17 cellular contexts compared by ENCODE assay signal in the genomic region with DNA sequence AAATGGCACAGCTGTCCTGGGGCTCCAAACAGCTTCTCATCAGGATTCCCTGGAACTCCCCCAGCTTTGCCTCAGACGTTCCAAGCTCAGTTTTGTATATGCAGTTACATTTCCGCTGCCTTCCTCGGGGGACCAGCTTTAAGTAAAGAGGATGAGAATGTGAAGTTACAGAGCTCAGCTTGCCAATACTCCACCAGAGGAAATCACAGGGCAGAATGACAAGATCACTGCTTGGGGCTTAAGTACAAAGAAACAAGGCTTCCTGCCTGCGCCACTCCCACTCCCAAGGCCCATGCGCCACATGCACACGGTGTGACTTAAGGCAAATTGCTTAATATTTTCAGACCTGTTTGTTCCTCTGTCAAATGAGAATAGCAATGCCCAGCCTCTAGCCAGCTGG.
DNase-seq lines count a peak whose midpoint lies in the region; ATAC-seq and TF ChIP-seq lines count a peak whose summit lies in the region.
"Had no signal": no experiment of that assay in that cellular context is flagged by ENCODE, and none has a peak within 500 bp of the region (broad histone marks: within the 10 kb centered on the region; RNA-seq: fewer than 3 reads in every experiment).

No MANE protein-coding gene starts in this region.

- H3K23ac ChIP-seq in neuronal stem cell (ENCODE audit: low read depth, low read length, poor library complexity), result no peak overlapping the region

- no peak overlapping the region for H3K4me3 ChIP-seq in astrocyte of the spinal cord (ENCODE audit: low read depth, low read length)
- H3K4me3 ChIP-seq in neuronal stem cell (ENCODE audit: low read length in 2 of 2), result no peak overlapping the region
- H3K4me3 ChIP-seq: GM23338, HAP-1 had no signal

- H3K9me3 ChIP-seq in neuronal stem cell (replicated peaks in 1 of 2; ENCODE audit: control insufficient read depth in 2 of 2, insufficient read depth in 1 of 2, low read depth in 1 of 2, low read length in 2 of 2), result no peaks in the 10 kb centered on the region
- H3K9me3 ChIP-seq: HAP-1 had no signal

- no peak overlapping the region for H3K4me2 ChIP-seq in neuronal stem cell (ENCODE audit: insufficient read depth, low read length, poor library complexity, severe bottlenecking)
- H3K4me2 ChIP-seq: GM23338 had no signal

- no peak overlapping the region for H3K27ac ChIP-seq in neuronal stem cell (replicated peaks; ENCODE audit: low read length)

- H3K27me3 Mint-ChIP-seq in WTC11 (ENCODE audit: low read depth), result no peaks in the 10 kb centered on the region

- peak overlapping the region; percentile 80 for H3K18ac ChIP-seq in neuronal stem cell (ENCODE audit: low read length)

- H4K8ac ChIP-seq in neuronal stem cell (ENCODE audit: low read depth, low read length), result no peak overlapping the region

- no peak overlapping the region for H4K91ac ChIP-seq in neuronal stem cell (ENCODE audit: low read depth, low read length, poor library complexity)

- H3K9me3 Mint-ChIP-seq in WTC11, result peaks cover 13% of the 10 kb centered on the region

- H3K14ac ChIP-seq in neuronal stem cell (ENCODE audit: low read length), result peak overlapping the region; percentile 58

- in situ Hi-C loops in astrocyte of the spinal cord (cut with HindIII; ENCODE audit: low sequenced_read_pairs), result no loop called here

- H3K27ac Mint-ChIP-seq in WTC11, result no peak overlapping the region
- H3K27ac Mint-ChIP-seq: GM23338 had no signal

- peak; percentile 21 to 33 for DNase-seq in NOMO-1 (lab: John Stamatoyannopoulos, UW; ENCODE audit: unreplicated experiment in 2 of 2)
- no peak for DNase-seq in NOMO-1 treated with dmso at 0.1 percent for 144 hours (lab: John Stamatoyannopoulos, UW; ENCODE audit: unreplicated experiment)
- DNase-seq in astrocyte of the spinal cord (ENCODE audit: low read depth, low spot score), result peak; percentile 20
- DNase-seq in neuronal stem cell (ENCODE audit: low spot score), result no peak
- DNase-seq in HEK293T (ENCODE audit: extremely low spot score), result no peak
- no peak for DNase-seq in activated CD4-positive, alpha-beta T cell treated with anti-CD3 and anti-CD28 coated beads, Interleukin-2, amount 50 U/mL, for 1 hour
- no peak for DNase-seq in WTC11 (ENCODE audit: low spot score)
- DNase-seq: EL, GF-D8, NCI-H1048, NCI-H1417 treated with DMSO at 0.1 percent for 48 hours, NCI-H187, NCI-H446 treated with DMSO at 0.1 percent for 48 hours, RPMI8226, SHP77 had no signal

- H3K4me1 ChIP-seq in neuronal stem cell (ENCODE audit: control insufficient read depth in 2 of 2, insufficient read depth in 1 of 2, low read depth in 1 of 2, low read length in 2 of 2), result peaks cover 0 to 2% of the 10 kb centered on the region in 2 donors
- H3K4me1 ChIP-seq: HAP-1 had no signal

- H3K4me1 Mint-ChIP-seq in WTC11, result peaks cover 3% of the 10 kb centered on the region; the same call in 1 of the 2 replicates
- H3K4me1 Mint-ChIP-seq: GM23338 had no signal

- H3K9ac ChIP-seq in neuronal stem cell (ENCODE audit: low read depth, low read length, poor library complexity), result no peak overlapping the region

- no peak overlapping the region for H2BK120ac ChIP-seq in neuronal stem cell (ENCODE audit: low read depth, low read length)

- H2BK15ac ChIP-seq in neuronal stem cell (ENCODE audit: low read length), result no peak overlapping the region

- H3K27me3 ChIP-seq in neuronal stem cell (ENCODE audit: control insufficient read depth in 3 of 3, insufficient read depth in 3 of 3, low read depth in 1 of 3, low read length in 3 of 3), result no peaks in the 10 kb centered on the region

- peaks cover 11% of the 10 kb centered on the region; the same call in 1 of the 2 replicates for H3K36me3 Mint-ChIP-seq in WTC11

- no peaks in the 10 kb centered on the region for H3K36me3 ChIP-seq in neuronal stem cell (replicated peaks in 1 of 2; ENCODE audit: control insufficient read depth in 2 of 2, insufficient read depth in 2 of 2, low read length in 2 of 2)
- H3K36me3 ChIP-seq: HAP-1 had no signal

- no peak overlapping the region for H3K4ac ChIP-seq in neuronal stem cell (ENCODE audit: low read length)

- no peaks in the 10 kb centered on the region for H3K79me1 ChIP-seq in neuronal stem cell (ENCODE audit: low read depth, low read length)

- H2AFZ ChIP-seq in neuronal stem cell (ENCODE audit: low read length), result no peak overlapping the region
- H2AFZ ChIP-seq: GM23338 had no signal

- H2BK12ac ChIP-seq in neuronal stem cell (ENCODE audit: low read length), result no peak overlapping the region

- H3K4me3 Mint-ChIP-seq in WTC11, result no peak overlapping the region
- H3K4me3 Mint-ChIP-seq: GM23338 had no signal

- peak overlapping the region; percentile 22 for H2AK5ac ChIP-seq in neuronal stem cell (ENCODE audit: low read depth, low read length)

- POLR2A ChIA-PET in HEK293T (lab: Yijun Ruan, JAX), result no interaction called here
- POLR2A ChIA-PET in WTC11 (lab: Charles Lee), result no interaction called here

- TF ChIP-seq CTCF in astrocyte of the spinal cord (IDR thresholded peaks at IDR 0.05; ENCODE audit: low read depth, low read length) (no peak), WTC11 (IDR thresholded peaks at IDR 0.05) (no peak)

- no CpG with 5 or more reads among the region's 6 CpGs for WGBS in neuronal stem cell (ENCODE audit: extremely low coverage in 2 of 2, insufficient read length in 2 of 2, insufficient replicate concordance in 1 of 2), 2 donors

- no peak for ATAC-seq in WTC11
- ATAC-seq: GM23338 had no signal

- H2BK5ac ChIP-seq in neuronal stem cell (ENCODE audit: low read length), result no peak overlapping the region

- CTCF ChIA-PET in HEK293T (lab: Yijun Ruan, JAX), result no interaction called here
- CTCF ChIA-PET in WTC11 (lab: Charles Lee), result no interaction called here

TF ChIP-seq in HEK293T, 16 proteins besides CTCF, POLR2A, EP300 and RAD21:
- TF ChIP-seq FOXA1 (IDR thresholded peaks at IDR 0.05) (no peak), LEF1 (IDR thresholded peaks at IDR 0.05; ENCODE audit: borderline replicate concordance) (no peak), FOXK2 (IDR thresholded peaks at IDR 0.05) (no peak), ELF4 (IDR thresholded peaks at IDR 0.05) (no peak), SUZ12 (IDR thresholded peaks at IDR 0.05) (no peak), L3MBTL2 (conservative IDR thresholded peaks at IDR 0.05) (no peak), NFRKB (IDR thresholded peaks at IDR 0.05) (no peak), SP1 (IDR thresholded peaks at IDR 0.05) (no peak)
TF ChIP-seq in HEK293T: peak in this region for 0.

TF ChIP-seq in WTC11, 78 proteins besides CTCF, POLR2A, EP300 and RAD21 (continues in another document):
- TF ChIP-seq TP53 (CRISPR knock-in tag; IDR thresholded peaks at IDR 0.05), result no peak
- TF ChIP-seq, protein P1, sequence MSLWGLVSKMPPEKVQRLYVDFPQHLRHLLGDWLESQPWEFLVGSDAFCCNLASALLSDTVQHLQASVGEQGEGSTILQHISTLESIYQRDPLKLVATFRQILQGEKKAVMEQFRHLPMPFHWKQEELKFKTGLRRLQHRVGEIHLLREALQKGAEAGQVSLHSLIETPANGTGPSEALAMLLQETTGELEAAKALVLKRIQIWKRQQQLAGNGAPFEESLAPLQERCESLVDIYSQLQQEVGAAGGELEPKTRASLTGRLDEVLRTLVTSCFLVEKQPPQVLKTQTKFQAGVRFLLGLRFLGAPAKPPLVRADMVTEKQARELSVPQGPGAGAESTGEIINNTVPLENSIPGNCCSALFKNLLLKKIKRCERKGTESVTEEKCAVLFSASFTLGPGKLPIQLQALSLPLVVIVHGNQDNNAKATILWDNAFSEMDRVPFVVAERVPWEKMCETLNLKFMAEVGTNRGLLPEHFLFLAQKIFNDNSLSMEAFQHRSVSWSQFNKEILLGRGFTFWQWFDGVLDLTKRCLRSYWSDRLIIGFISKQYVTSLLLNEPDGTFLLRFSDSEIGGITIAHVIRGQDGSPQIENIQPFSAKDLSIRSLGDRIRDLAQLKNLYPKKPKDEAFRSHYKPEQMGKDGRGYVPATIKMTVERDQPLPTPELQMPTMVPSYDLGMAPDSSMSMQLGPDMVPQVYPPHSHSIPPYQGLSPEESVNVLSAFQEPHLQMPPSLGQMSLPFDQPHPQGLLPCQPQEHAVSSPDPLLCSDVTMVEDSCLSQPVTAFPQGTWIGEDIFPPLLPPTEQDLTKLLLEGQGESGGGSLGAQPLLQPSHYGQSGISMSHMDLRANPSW (CRISPR knock-in tag; conservative IDR thresholded peaks at IDR 0.05; ENCODE audit: low read depth), result no peak
- no peak for TF ChIP-seq NFYB (CRISPR knock-in tag; conservative IDR thresholded peaks at IDR 0.05; ENCODE audit: low read depth)
- TF ChIP-seq CBFB (CRISPR knock-in tag; IDR thresholded peaks at IDR 0.05; ENCODE audit: low read depth), result no peak
- TF ChIP-seq EMX1 (CRISPR knock-in tag; IDR thresholded peaks at IDR 0.05), result no peak
- TF ChIP-seq ZNF671 (CRISPR knock-in tag; IDR thresholded peaks at IDR 0.05), result no peak
- TF ChIP-seq, protein P2, sequence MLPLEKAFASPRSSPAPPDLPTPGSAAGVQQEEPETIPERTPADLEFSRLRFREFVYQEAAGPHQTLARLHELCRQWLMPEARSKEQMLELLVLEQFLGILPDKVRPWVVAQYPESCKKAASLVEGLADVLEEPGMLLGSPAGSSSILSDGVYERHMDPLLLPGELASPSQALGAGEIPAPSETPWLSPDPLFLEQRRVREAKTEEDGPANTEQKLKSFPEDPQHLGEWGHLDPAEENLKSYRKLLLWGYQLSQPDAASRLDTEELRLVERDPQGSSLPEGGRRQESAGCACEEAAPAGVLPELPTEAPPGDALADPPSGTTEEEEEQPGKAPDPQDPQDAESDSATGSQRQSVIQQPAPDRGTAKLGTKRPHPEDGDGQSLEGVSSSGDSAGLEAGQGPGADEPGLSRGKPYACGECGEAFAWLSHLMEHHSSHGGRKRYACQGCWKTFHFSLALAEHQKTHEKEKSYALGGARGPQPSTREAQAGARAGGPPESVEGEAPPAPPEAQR (CRISPR knock-in tag; IDR thresholded peaks at IDR 0.05), result no peak
- no peak for TF ChIP-seq CDX4 (CRISPR knock-in tag; IDR thresholded peaks at IDR 0.05; ENCODE audit: borderline replicate concordance)
- TF ChIP-seq FOXP1 (CRISPR knock-in tag; IDR thresholded peaks at IDR 0.05; ENCODE audit: borderline replicate concordance), result no peak
- TF ChIP-seq ZMAT4 (CRISPR knock-in tag; IDR thresholded peaks at IDR 0.05), result no peak

Comparison
In these comparisons a context has a peak if more than half of its experiments do, and no peak if none do; other contexts are left out.
1. DNase-seq: peak in NOMO-1 (2 of 2) and astrocyte of the spinal cord (single experiment); none in NOMO-1 treated with dmso at 0.1 percent for 144 hours (single experiment), neuronal stem cell (single experiment), HEK293T (single experiment), activated CD4-positive, alpha-beta T cell treated with anti-CD3 and anti-CD28 coated beads, Interleukin-2, amount 50 U/mL, for 1 hour (single experiment) and WTC11 (single experiment).